In genomic region chr7:25396661-25397060, GRCh38 we compare ENCODE assay signal across 1 cellular context.
TF ChIP-seq lines count a peak whose summit lies in the region.

No MANE protein-coding gene starts in this region.

TF ChIP-seq in GM23338, 12 proteins besides CTCF, POLR2A, EP300 and RAD21 (continued from another document):
- TF ChIP-seq ZNF462 (CRISPR knock-in tag; IDR thresholded peaks at IDR 0.05) = no peak
- TF ChIP-seq STAT1 (IDR thresholded peaks at IDR 0.05; ENCODE audit: unreplicated experiment) = no peak
- no peak for TF ChIP-seq ETS1 (IDR thresholded peaks at IDR 0.05)
- TF ChIP-seq ZNF331 (CRISPR knock-in tag; IDR thresholded peaks at IDR 0.05; ENCODE audit: low read depth) = no peak
- TF ChIP-seq ZNF114 (CRISPR knock-in tag; IDR thresholded peaks at IDR 0.05) = no peak
- no peak for TF ChIP-seq EZH2phosphoT487 (IDR thresholded peaks at IDR 0.05; ENCODE audit: unreplicated experiment)
- no peak for TF ChIP-seq NANOG (IDR thresholded peaks at IDR 0.05; ENCODE audit: borderline replicate concordance)
TF ChIP-seq in GM23338: peak in this region for 0.
